In the genomic region with DNA sequence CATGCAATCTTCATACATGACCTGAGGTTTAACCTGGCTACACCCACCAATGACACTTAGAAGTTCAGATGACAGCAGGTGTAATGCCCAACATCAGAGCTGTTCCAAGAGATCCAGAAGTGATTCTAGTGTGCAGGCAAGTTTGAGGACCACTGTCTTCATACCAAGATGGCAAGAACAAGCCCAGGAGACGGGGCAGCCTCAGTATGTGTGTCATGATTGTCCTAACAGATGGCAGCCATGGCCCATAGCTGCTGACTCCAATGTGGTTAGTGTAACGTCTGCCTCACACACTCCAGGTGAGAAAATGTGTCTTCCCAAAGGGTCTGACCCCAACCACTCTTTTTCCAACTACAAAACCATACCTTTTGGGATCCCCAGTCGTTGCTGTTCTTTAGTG, we compare ENCODE assay signal across 18 cellular contexts.
DNase-seq lines count a peak whose midpoint lies in the region; ATAC-seq and TF ChIP-seq lines count a peak whose summit lies in the region.
"Had no signal": no experiment of that assay in that cellular context is flagged by ENCODE, and none has a peak within 500 bp of the region (broad histone marks: within the 10 kb centered on the region; RNA-seq: fewer than 3 reads in every experiment).

No MANE protein-coding gene starts in this region.

- no peaks in the 10 kb centered on the region for H3K27me3 ChIP-seq in CD8-positive, alpha-beta memory T cell (ENCODE audit: insufficient read depth, low read length, poor library complexity, severe bottlenecking)
- no peaks in the 10 kb centered on the region for H3K27me3 ChIP-seq in right lobe of liver
- H3K27me3 ChIP-seq: BE2C, upper lobe of right lung had no signal

- peak overlapping the region; percentile 63 for H3K4me3 Mint-ChIP-seq in T-helper 1 cell treated with Interleukin-12 subunit alpha and Interleukin-12 subunit beta and Interleukin-4 antibody, amounts not matched to agents 30 μg/mL and 1 μg/mL, for 36 hours
- H3K4me3 Mint-ChIP-seq in CD8-positive, alpha-beta memory T cell = peak overlapping the region in 6 of 7 donors; percentile 70 to 82 (median 73)
- H3K4me3 Mint-ChIP-seq in activated T-helper 17 cell treated with anti-CD3 and anti-CD28 coated beads, Interleukin-2, amount 50 U/mL, for 72 hours = peak overlapping the region; percentile 99
- H3K4me3 Mint-ChIP-seq in naive thymus-derived CD8-positive, alpha-beta T cell = peak overlapping the region in 9 of 10 donors; percentile 53 to 89 (median 73)

- intact Hi-C loops in right lobe of liver (cut with DNase I) = no loop called here

- peaks cover 61% of the 10 kb centered on the region for H3K36me3 ChIP-seq in CD8-positive, alpha-beta memory T cell (ENCODE audit: insufficient read depth, low read length)
- H3K36me3 ChIP-seq in right lobe of liver = no peaks in the 10 kb centered on the region
- H3K36me3 ChIP-seq: BE2C had no signal

- H3K9me3 Mint-ChIP-seq in T-helper 1 cell treated with Interleukin-12 subunit alpha and Interleukin-12 subunit beta and Interleukin-4 antibody, amounts not matched to agents 30 μg/mL and 1 μg/mL, for 36 hours = no peaks in the 10 kb centered on the region
- no peaks in the 10 kb centered on the region for H3K9me3 Mint-ChIP-seq in CD8-positive, alpha-beta memory T cell
- no peaks in the 10 kb centered on the region for H3K9me3 Mint-ChIP-seq in activated T-helper 17 cell treated with anti-CD3 and anti-CD28 coated beads, Interleukin-2, amount 50 U/mL, for 72 hours
- no peaks in the 10 kb centered on the region for H3K9me3 Mint-ChIP-seq in naive thymus-derived CD8-positive, alpha-beta T cell

- H3K9me3 ChIP-seq in CD8-positive, alpha-beta memory T cell (ENCODE audit: low read length) = no peaks in the 10 kb centered on the region
- no peaks in the 10 kb centered on the region for H3K9me3 ChIP-seq in right lobe of liver
- H3K9me3 ChIP-seq: BE2C, upper lobe of right lung had no signal

- WGBS in right lobe of liver (ENCODE audit: insufficient coverage, low coverage, low lambda C conversion rate, missing lambda C conversion rate) = 73% methylated on average over 2 of the region's 3 CpGs

- peaks cover 90% of the 10 kb centered on the region for H3K4me1 Mint-ChIP-seq in T-helper 1 cell treated with Interleukin-12 subunit alpha and Interleukin-12 subunit beta and Interleukin-4 antibody, amounts not matched to agents 30 μg/mL and 1 μg/mL, for 36 hours (ENCODE audit: low read depth)
- H3K4me1 Mint-ChIP-seq in CD8-positive, alpha-beta memory T cell = peaks cover 94 to 99% (median 98%) of the 10 kb centered on the region in 3 donors
- peaks cover 86% of the 10 kb centered on the region for H3K4me1 Mint-ChIP-seq in activated T-helper 17 cell treated with anti-CD3 and anti-CD28 coated beads, Interleukin-2, amount 50 U/mL, for 72 hours
- H3K4me1 Mint-ChIP-seq in naive thymus-derived CD8-positive, alpha-beta T cell = peaks cover 55 to 97% (median 95%) of the 10 kb centered on the region in 4 donors

- ATAC-seq in activated T-helper 17 cell treated with anti-CD3 and anti-CD28 coated beads, Interleukin-2, amount 50 U/mL, for 72 hours (replicated peaks) = no peak
- no peak for ATAC-seq in naive thymus-derived CD8-positive, alpha-beta T cell
- no peak for ATAC-seq in right lobe of liver
- ATAC-seq: right cardiac atrium, upper lobe of right lung had no signal

- H3K36me3 Mint-ChIP-seq in T-helper 1 cell treated with Interleukin-12 subunit alpha and Interleukin-12 subunit beta and Interleukin-4 antibody, amounts not matched to agents 30 μg/mL and 1 μg/mL, for 36 hours (ENCODE audit: low read depth) = peaks cover 86% of the 10 kb centered on the region
- H3K36me3 Mint-ChIP-seq in CD8-positive, alpha-beta memory T cell = peaks cover 19 to 92% (median 61%) of the 10 kb centered on the region in 3 donors
- H3K36me3 Mint-ChIP-seq in activated T-helper 17 cell treated with anti-CD3 and anti-CD28 coated beads, Interleukin-2, amount 50 U/mL, for 72 hours (ENCODE audit: low read depth) = peaks cover 100% of the 10 kb centered on the region
- peaks cover 10 to 96% (median 68%) of the 10 kb centered on the region in 3 donors for H3K36me3 Mint-ChIP-seq in naive thymus-derived CD8-positive, alpha-beta T cell

- no peak overlapping the region for H3K4me3 ChIP-seq in CD8-positive, alpha-beta memory T cell (ENCODE audit: low read length)
- H3K4me3 ChIP-seq in right lobe of liver = no peak overlapping the region
- H3K4me3 ChIP-seq: upper lobe of right lung had no signal

- CTCF ChIA-PET in CD8-positive, alpha-beta memory T cell (lab: Charles Lee) = interaction anchor here (0.6 to 2.3 kb wide), 11 partner anchors 10 to 200 kb away, joined by 3 to 8 read pairs (median 4); no protein-coding TSS in a partner anchor

- peak overlapping the region; percentile 90 for H3K27ac Mint-ChIP-seq in T-helper 1 cell treated with Interleukin-12 subunit alpha and Interleukin-12 subunit beta and Interleukin-4 antibody, amounts not matched to agents 30 μg/mL and 1 μg/mL, for 36 hours
- peak overlapping the region; percentile 90 to 99 (median 97) for H3K27ac Mint-ChIP-seq in CD8-positive, alpha-beta memory T cell
- H3K27ac Mint-ChIP-seq in activated T-helper 17 cell treated with anti-CD3 and anti-CD28 coated beads, Interleukin-2, amount 50 U/mL, for 72 hours = peak overlapping the region; percentile 100
- peak overlapping the region; percentile 70 to 98 (median 95) for H3K27ac Mint-ChIP-seq in naive thymus-derived CD8-positive, alpha-beta T cell

- H3K4me1 ChIP-seq in CD8-positive, alpha-beta memory T cell (ENCODE audit: insufficient read depth, low read length) = peaks cover 96% of the 10 kb centered on the region
- H3K4me1 ChIP-seq in right lobe of liver = peaks cover 0 to 23% (median 0%) of the 10 kb centered on the region in 4 donors
- H3K4me1 ChIP-seq: BE2C had no signal

- H3K27ac ChIP-seq in CD8-positive, alpha-beta memory T cell (ENCODE audit: low read depth, low read length) = no peak overlapping the region
- no peak overlapping the region for H3K27ac ChIP-seq in right lobe of liver
- H3K27ac ChIP-seq: 22Rv1, upper lobe of right lung had no signal

- DNase-seq in T-helper 1 cell (no peak), right lobe of liver (no peak), NCI-H1417 (lab: John Stamatoyannopoulos, UW) (no peak), HT-29 (ENCODE audit: low spot score) (no peak)
- DNase-seq in CD8-positive, alpha-beta memory T cell = no peak
- no peak for DNase-seq in naive thymus-derived CD8-positive, alpha-beta T cell
- DNase-seq: activated gamma-delta T cell, BE2C, DMS 273 treated with DMSO at 0.1 percent for 48 hours, head of caudate nucleus, NCI-H1092 treated with DMSO at 0.1 percent for 48 hours, NCI-H2107, NCI-H524, right cardiac atrium, upper lobe of right lung had no signal

- POLR2A ChIA-PET in CD8-positive, alpha-beta memory T cell (lab: Charles Lee) = interaction anchor here (0.6 to 1.4 kb wide), 9 partner anchors 8 to 200 kb away, joined by 3 to 6 read pairs (median 3); no protein-coding TSS in a partner anchor
- POLR2A ChIA-PET in naive thymus-derived CD8-positive, alpha-beta T cell (lab: Charles Lee) = interaction anchor here (1.0 to 17.8 kb wide), 7 partner anchors 8 to 171 kb away, joined by 3 to 603 read pairs (median 7); no protein-coding TSS in a partner anchor

- TF ChIP-seq POLR2A in right lobe of liver (IDR thresholded peaks at IDR 0.05) = no peak

- TF ChIP-seq CTCF in right lobe of liver (IDR thresholded peaks at IDR 0.05) = no peak

- no peaks in the 10 kb centered on the region for H3K27me3 Mint-ChIP-seq in T-helper 1 cell treated with Interleukin-12 subunit alpha and Interleukin-12 subunit beta and Interleukin-4 antibody, amounts not matched to agents 30 μg/mL and 1 μg/mL, for 36 hours (ENCODE audit: low read depth)
- H3K27me3 Mint-ChIP-seq in CD8-positive, alpha-beta memory T cell = peaks cover 0 to 2% of the 10 kb centered on the region in 2 donors
- H3K27me3 Mint-ChIP-seq in activated T-helper 17 cell treated with anti-CD3 and anti-CD28 coated beads, Interleukin-2, amount 50 U/mL, for 72 hours = no peaks in the 10 kb centered on the region
- no peaks in the 10 kb centered on the region for H3K27me3 Mint-ChIP-seq in naive thymus-derived CD8-positive, alpha-beta T cell
